11 cellular contexts compared by ENCODE assay signal in genomic region chr21:44742418-44743153, GRCh38. TPM values are rescaled to one million over a fixed set of nuclear protein-coding genes. Genes with fewer than 3 reads are reported as not detected.
DNase-seq lines count a peak whose midpoint lies in the region; FAIRE-seq and TF ChIP-seq lines count a peak whose summit lies in the region.
"Had no signal": no experiment of that assay in that cellular context is flagged by ENCODE, and none has a peak within 500 bp of the region (broad histone marks: within the 10 kb centered on the region; RNA-seq: fewer than 3 reads in every experiment).

No MANE protein-coding gene starts in this region.

- FAIRE-seq in frontal cortex (lab: Jason Lieb, UNC): no peak

- DNase-seq in GM10248 (ENCODE audit: extremely low spot score) (no peak), NCI-H226 (peak; percentile 10), mammary epithelial cell (peak; percentile 17), caudate nucleus (lab: John Stamatoyannopoulos, UW) (no peak), HuH-7 (ENCODE audit: low spot score) (no peak), GM20000 (ENCODE audit: low spot score) (no peak), frontal cortex (ENCODE audit: low spot score in 2 of 2) (no peak)
- DNase-seq: activated gamma-delta T cell treated with Interleukin-2 at 50 U/mL for 16 hours; stimulated activated CD4-positive, alpha-beta T cell treated with anti-CD3 and anti-CD28 coated beads, Interleukin-4, amount 100 ng/mL, for 1 hour had no signal

- TF ChIP-seq CTCF in 22Rv1 (IDR thresholded peaks at IDR 0.05): peak; percentile 44
- peak; percentile 19 for TF ChIP-seq CTCF in GM10248 (IDR thresholded peaks at IDR 0.05; ENCODE audit: control extremely low read depth, extremely low read depth, low read depth, missing control alignments)
- TF ChIP-seq CTCF in mammary epithelial cell (conservative IDR thresholded peaks at IDR 0.05 in 1 of 2, IDR thresholded peaks at IDR 0.05 in 1 of 2; ENCODE audit: extremely low read depth in 1 of 2, insufficient read depth in 1 of 2, low read depth in 1 of 2, low read length in 2 of 2): peak; percentile 12 to 51
- TF ChIP-seq CTCF in GM20000 (IDR thresholded peaks at IDR 0.05; ENCODE audit: extremely low read depth, missing control alignments): no peak

- no TSS peak for BruUV-seq in mammary epithelial cell (replicated peaks; lab: Mats Ljungman, UMichigan)

- H3K9me3 ChIP-seq in mammary epithelial cell (replicated peaks; ENCODE audit: insufficient read depth, low read length): peaks cover 8% of the 10 kb centered on the region

- intact Hi-C loops in mammary epithelial cell (cut with micrococcal nuclease): loop anchor here (1.0 kb wide), 2 partner anchors 51 to 232 kb away; no protein-coding TSS in a partner anchor

- no peak overlapping the region for H2AFZ ChIP-seq in mammary epithelial cell (ENCODE audit: low read depth, low read length)

- no peak overlapping the region for H3K9ac ChIP-seq in mammary epithelial cell (ENCODE audit: insufficient read depth, low read length)

- 86% methylated on average over 1 of the region's 1 CpG for WGBS in mammary epithelial cell (ENCODE audit: low coverage, missing lambda C conversion rate)

- dilution Hi-C loops in mammary epithelial cell (cut with HindIII; ENCODE audit: low sequenced_read_pairs): no loop called here

- H3K4me3 ChIP-seq in mammary epithelial cell (replicated peaks in 1 of 3; ENCODE audit: insufficient read depth in 1 of 3, low read depth in 2 of 3, low read length in 3 of 3): no peak overlapping the region

- H3K27me3 ChIP-seq in mammary epithelial cell (ENCODE audit: insufficient read depth, low read length): no peaks in the 10 kb centered on the region

- no peaks in the 10 kb centered on the region for H3K36me3 ChIP-seq in mammary epithelial cell (ENCODE audit: insufficient read depth, low read length)

- H4K20me1 ChIP-seq in mammary epithelial cell (ENCODE audit: insufficient read depth, low read length): no peaks in the 10 kb centered on the region

- no peaks in the 10 kb centered on the region for H3K79me2 ChIP-seq in mammary epithelial cell (ENCODE audit: insufficient read depth, low read length)

- H3K27ac ChIP-seq in 22Rv1 (no peak overlapping the region), mammary epithelial cell (ENCODE audit: insufficient read depth, low read depth, low read length) (no peak overlapping the region), caudate nucleus (ENCODE audit: low read depth, low read length) (no peak overlapping the region)

- H3K4me2 ChIP-seq in mammary epithelial cell (ENCODE audit: insufficient read depth, low read depth, low read length): no peak overlapping the region

- no peaks in the 10 kb centered on the region for H3K4me1 ChIP-seq in mammary epithelial cell (ENCODE audit: insufficient read depth, low read length)

- CTCF ChIA-PET in GM10248 (lab: Yijun Ruan, JAX): interaction anchor here (1.5 to 2.0 kb wide), 2 partner anchors 11 to 52 kb away, joined by 3 to 7 read pairs; no protein-coding TSS in a partner anchor
- CTCF ChIA-PET in mammary epithelial cell (lab: Charles Lee; ENCODE audit: low non-redundant PET): interaction anchor here (0.6 to 1.1 kb wide), 10 partner anchors 8 to 233 kb away, joined by 3 to 12 read pairs (median 6); partner anchors contain the start of gene KRTAP12-3

- in situ Hi-C loops in mammary epithelial cell (cut with MboI; ENCODE audit: low sequenced_read_pairs in 2 of 2): no loop called here

- POLR2A ChIA-PET in GM10248 (lab: Yijun Ruan, JAX): no interaction called here

RNA-seq across cellular contexts. Expression of gene TSPEAR, which starts 31.2 kb away (rescaled TPM):
- not detected for total RNA-seq in mammary epithelial cell
- polyA plus RNA-seq in mammary epithelial cell: not detected
- not detected for polyA minus RNA-seq in mammary epithelial cell
- total RNA-seq in frontal cortex: not detected
- total RNA-seq: G401 had no signal

RNA-seq across cellular contexts. Expression of gene KRTAP10-12, which starts 45.6 kb away (rescaled TPM):
- total RNA-seq in mammary epithelial cell (not detected), frontal cortex (not detected)
- polyA plus RNA-seq in mammary epithelial cell: not detected
- polyA minus RNA-seq in mammary epithelial cell: not detected
- total RNA-seq: G401 had no signal

RNA-seq across cellular contexts. Expression of gene UBE2G2, which starts 59.0 kb away (rescaled TPM):
- total RNA-seq in mammary epithelial cell (10 to 100 TPM; 85.7 to 93.1 TPM), frontal cortex (39.9 TPM)
- 82.0 TPM for polyA plus RNA-seq in mammary epithelial cell
- 82.4 TPM for polyA minus RNA-seq in mammary epithelial cell

Comparison
In these comparisons a context has a peak if more than half of its experiments do, and no peak if none do; other contexts are left out.
1. DNase-seq: peak in NCI-H226 (single experiment) and mammary epithelial cell (single experiment); none in GM10248 (single experiment), caudate nucleus (0 of 61), HuH-7 (single experiment), GM20000 (single experiment) and frontal cortex (0 of 2).